ENCODE assay signal across 8 cellular contexts in the genomic region with DNA sequence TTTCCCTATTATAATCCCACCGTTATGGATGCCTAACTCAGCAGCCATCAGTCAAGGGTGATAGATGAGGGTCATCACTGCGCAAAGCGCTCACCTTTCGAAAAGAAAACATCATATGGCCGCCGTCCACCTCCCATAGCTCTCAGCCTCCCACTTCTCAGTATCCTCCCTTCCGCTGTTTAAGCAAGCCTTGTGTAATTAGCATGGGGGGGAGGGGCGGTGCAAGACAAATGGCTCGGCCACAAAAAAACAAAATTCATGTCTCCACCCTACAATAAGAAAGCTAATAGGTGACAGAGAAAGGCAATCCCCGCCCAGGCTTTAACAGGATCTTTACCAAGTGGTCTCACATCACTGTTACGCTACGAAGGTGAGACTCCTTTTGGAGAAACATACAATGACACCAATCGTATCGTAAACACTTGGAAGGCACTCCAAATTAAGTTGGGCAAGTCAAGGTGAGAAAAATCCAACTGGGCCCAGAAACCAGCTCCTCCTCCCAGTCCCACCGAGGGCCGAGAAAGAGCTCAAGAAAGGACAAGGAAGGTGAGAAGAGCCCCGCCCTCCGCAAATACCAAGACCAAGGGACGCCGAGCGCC. TPM values are rescaled to one million over a fixed set of nuclear protein-coding genes. Genes with fewer than 3 reads are reported as not detected.
DNase-seq lines count a peak whose midpoint lies in the region; ATAC-seq and TF ChIP-seq lines count a peak whose summit lies in the region.

No MANE protein-coding gene starts in this region.

- peak overlapping the region; percentile 93 for H3K4me3 ChIP-seq in rectal smooth muscle tissue (ENCODE audit: low read length)

- TF ChIP-seq CTCF in RWPE1 (conservative IDR thresholded peaks at IDR 0.05; ENCODE audit: low read depth) = no peak

- H3K27me3 ChIP-seq in rectal smooth muscle tissue (ENCODE audit: control insufficient read depth, insufficient read depth, low read length) = no peaks in the 10 kb centered on the region

- no peaks in the 10 kb centered on the region for H3K9me3 Mint-ChIP-seq in activated naive CD4-positive, alpha-beta T cell treated with anti-CD3 and anti-CD28 coated beads, Interleukin-2, amount 50 U/mL, for 72 hours

- intact Hi-C loops in left cardiac atrium (cut with DNase I) = loop anchor here in 1 of 2 donors (5.0 kb wide), 1 partner anchor 44 kb away; a partner anchor contains a TSS

- CTCF ChIA-PET in RWPE1 (lab: Yijun Ruan, JAX) = interaction anchor here (0.6 to 1.7 kb wide), 6 partner anchors 39 to 347 kb away, joined by 3 to 5 read pairs (median 4); no protein-coding TSS in a partner anchor

- peak overlapping the region; percentile 88 for H3K9ac ChIP-seq in rectal smooth muscle tissue (ENCODE audit: low read length)

- H3K36me3 Mint-ChIP-seq in activated naive CD4-positive, alpha-beta T cell treated with anti-CD3 and anti-CD28 coated beads, Interleukin-2, amount 50 U/mL, for 72 hours = peaks cover 48 to 50% of the 10 kb centered on the region in 2 donors

- POLR2A ChIA-PET in RWPE1 (lab: Yijun Ruan, JAX; ENCODE audit: low non-redundant PET) = interaction anchor here (0.5 to 0.8 kb wide), 2 partner anchors 138 to 699 kb away, joined by 3 to 4 read pairs; a partner anchor contains a TSS

- H3K4me1 ChIP-seq in rectal smooth muscle tissue (ENCODE audit: control insufficient read depth, insufficient read depth, low read length) = peaks cover 26% of the 10 kb centered on the region

- H3K27ac Mint-ChIP-seq in activated naive CD4-positive, alpha-beta T cell treated with anti-CD3 and anti-CD28 coated beads, Interleukin-2, amount 50 U/mL, for 72 hours = peak overlapping the region; percentile 99

- H3K27ac ChIP-seq in RWPE1 (peak overlapping the region; percentile 93), rectal smooth muscle tissue (ENCODE audit: low read depth, low read length) (peak overlapping the region; percentile 89)

- ATAC-seq in HG03159 (IDR thresholded peaks at IDR 0.05; ENCODE audit: unreplicated experiment) (peak; percentile 31), left cardiac atrium (peak; percentile 31 to 47), GM18511 (IDR thresholded peaks at IDR 0.05; ENCODE audit: unreplicated experiment) (no peak)
- peak; percentile 7 to 28 for ATAC-seq in activated naive CD4-positive, alpha-beta T cell treated with anti-CD3 and anti-CD28 coated beads, Interleukin-2, amount 50 U/mL, for 72 hours

- peak; percentile 70 for DNase-seq in DMS 273 (lab: John Stamatoyannopoulos, UW; ENCODE audit: unreplicated experiment)
- DNase-seq in RWPE1 (ENCODE audit: low spot score) = peak; percentile 42
- peak; percentile 57 to 60 for DNase-seq in activated naive CD4-positive, alpha-beta T cell treated with anti-CD3 and anti-CD28 coated beads, Interleukin-2, amount 50 U/mL, for 72 hours (ENCODE audit: low spot score in 2 of 2)
- peak; percentile 65 for DNase-seq in left cardiac atrium
- DNase-seq in GM19240 (ENCODE audit: insufficient read length, low spot score) = no peak

- H3K36me3 ChIP-seq in rectal smooth muscle tissue (ENCODE audit: control insufficient read depth, insufficient read depth, low read length) = peaks cover 27% of the 10 kb centered on the region

RNA-seq across cellular contexts. Expression of a gene that starts 0.6 kb away (rescaled TPM):
- total RNA-seq in activated naive CD4-positive, alpha-beta T cell treated with anti-CD3 and anti-CD28 coated beads, Interleukin-2, amount 50 U/mL, for 72 hours = 100 to 1,000 TPM; 569 to 658 TPM
- 100 to 1,000 TPM; 188 to 224 TPM for total RNA-seq in left cardiac atrium

RNA-seq across cellular contexts. Expression of a gene that starts 5.2 kb away (rescaled TPM):
- 1 to 10 TPM; 4.1 to 7.4 TPM for total RNA-seq in activated naive CD4-positive, alpha-beta T cell treated with anti-CD3 and anti-CD28 coated beads, Interleukin-2, amount 50 U/mL, for 72 hours
- 1 to 10 TPM; 1.9 to 2.7 TPM for total RNA-seq in left cardiac atrium

RNA-seq across cellular contexts. Expression of a gene that starts 6.2 kb away (rescaled TPM):
- total RNA-seq in activated naive CD4-positive, alpha-beta T cell treated with anti-CD3 and anti-CD28 coated beads, Interleukin-2, amount 50 U/mL, for 72 hours = 10 to 100 TPM; 19.4 to 39.7 TPM
- 10 to 100 TPM; 12.9 to 14.8 TPM for total RNA-seq in left cardiac atrium

RNA-seq across cellular contexts. Expression of a gene that starts 12.4 kb away (rescaled TPM):
- total RNA-seq in activated naive CD4-positive, alpha-beta T cell treated with anti-CD3 and anti-CD28 coated beads, Interleukin-2, amount 50 U/mL, for 72 hours = not detected
- not detected for total RNA-seq in left cardiac atrium

RNA-seq across cellular contexts. Expression of a gene that starts 30.9 kb away (rescaled TPM):
- 1,000 to 10,000 TPM in 1 of 2 donors, 100 to 1,000 TPM in 1; 266 to 1,366 TPM for total RNA-seq in activated naive CD4-positive, alpha-beta T cell treated with anti-CD3 and anti-CD28 coated beads, Interleukin-2, amount 50 U/mL, for 72 hours
- not detected for total RNA-seq in left cardiac atrium
